ENCODE assay signal across 7 cellular contexts in the genomic region with DNA sequence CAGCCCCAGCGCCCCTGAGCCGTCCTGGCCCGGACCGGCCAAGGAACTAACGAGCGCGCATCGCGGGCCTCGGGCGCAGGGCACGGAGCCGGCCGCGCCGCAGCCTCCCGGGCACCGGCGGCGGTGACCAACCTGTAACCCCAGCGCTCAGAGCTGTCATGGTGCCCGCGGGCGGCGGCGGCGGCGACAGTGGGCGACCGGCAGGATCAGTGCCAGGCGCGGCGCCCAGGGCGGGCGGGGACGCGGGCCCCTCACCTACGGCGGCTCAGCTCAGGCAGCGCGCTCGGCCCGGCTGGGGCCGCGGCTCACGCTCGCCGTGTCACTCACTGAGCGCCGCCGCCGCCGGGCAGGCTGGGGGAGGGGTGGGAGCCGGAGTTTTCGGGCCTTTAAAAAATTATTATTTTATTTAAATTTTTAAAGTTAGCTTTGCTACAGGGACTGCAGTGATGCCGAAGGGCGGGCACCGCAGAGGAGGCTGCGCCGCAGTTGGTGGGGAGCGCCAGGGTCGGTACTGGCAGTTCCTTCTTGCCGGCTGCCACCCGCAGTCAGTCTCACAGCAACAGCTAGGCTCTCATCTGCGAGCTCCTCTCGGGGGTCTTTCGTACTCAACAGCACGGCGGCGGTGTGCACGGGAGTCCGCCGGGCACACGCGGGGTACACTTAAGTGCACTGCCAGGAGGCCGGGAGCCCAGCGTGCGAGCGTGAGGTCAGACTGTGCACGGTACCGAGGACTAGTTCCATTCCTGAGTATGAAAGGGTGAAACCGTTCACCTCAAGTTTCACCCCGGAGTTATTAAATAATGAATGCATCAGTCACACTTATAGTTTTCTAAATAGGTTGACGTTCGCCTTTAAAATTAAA. TPM values are rescaled to one million over a fixed set of nuclear protein-coding genes. Genes with fewer than 3 reads are reported as not detected.
DNase-seq lines count a peak whose midpoint lies in the region; ATAC-seq and TF ChIP-seq lines count a peak whose summit lies in the region.

A gene (minus strand): TSS at position 328 of the 862 bp plus-strand sequence. CDS start 17,382 bp downstream, outside the sequence.

- H3K27me3 ChIP-seq in GM23338 (ENCODE audit: insufficient read depth) (peaks cover 35% of the 10 kb centered on the region), NT2/D1 (ENCODE audit: insufficient read depth, insufficient read length) (peaks cover 36% of the 10 kb centered on the region), esophagus muscularis mucosa (peaks cover 0 to 52% (median 15%) of the 10 kb centered on the region in 4 donors), Karpas-422 (ENCODE audit: low read length) (no peaks in the 10 kb centered on the region)
- peaks cover 3 to 7% of the 10 kb centered on the region in 2 donors for H3K27me3 ChIP-seq in naive thymus-derived CD4-positive, alpha-beta T cell (ENCODE audit: control insufficient read depth in 2 of 2, insufficient read depth in 2 of 2, low read length in 2 of 2)

- H4K20me1 ChIP-seq in GM23338 (replicated peaks; ENCODE audit: insufficient read depth) (no peaks in the 10 kb centered on the region), Karpas-422 (ENCODE audit: insufficient read depth, low read depth, low read length) (no peaks in the 10 kb centered on the region)

- no peak for TF ChIP-seq POLR2A in esophagus muscularis mucosa (IDR thresholded peaks at IDR 0.05; ENCODE audit: low read depth)

- H3K27me3 Mint-ChIP-seq in GM23338 (ENCODE audit: insufficient read depth, low read depth, poor library complexity) = peaks cover 15% of the 10 kb centered on the region
- peaks cover 38 to 62% (median 50%) of the 10 kb centered on the region in 5 donors for H3K27me3 Mint-ChIP-seq in naive thymus-derived CD4-positive, alpha-beta T cell

- no peaks in the 10 kb centered on the region for H3F3A ChIP-seq in GM23338 (replicated peaks; ENCODE audit: low read depth)

- H3K4me1 ChIP-seq in GM23338 (ENCODE audit: insufficient read depth) = 0 out of 2 replicates have a peak, but pooled peaks cover 3% of the 10 kb centered on the region
- no peaks in the 10 kb centered on the region for H3K4me1 ChIP-seq in NT2/D1 (ENCODE audit: insufficient read depth, insufficient read length)
- H3K4me1 ChIP-seq in esophagus muscularis mucosa = peaks cover 0 to 18% (median 16%) of the 10 kb centered on the region in 4 donors
- H3K4me1 ChIP-seq in naive thymus-derived CD4-positive, alpha-beta T cell (ENCODE audit: control insufficient read depth in 2 of 2, insufficient read depth in 2 of 2, low read length in 2 of 2) = no peaks in the 10 kb centered on the region
- H3K4me1 ChIP-seq in Karpas-422 (ENCODE audit: low read length) = no peaks in the 10 kb centered on the region

- TF ChIP-seq EP300 in esophagus muscularis mucosa (IDR thresholded peaks at IDR 0.05) = no peak

- TF ChIP-seq CTCF in GM23338 (conservative IDR thresholded peaks at IDR 0.05; ENCODE audit: low read depth in 2 of 2) (no peak), esophagus muscularis mucosa (IDR thresholded peaks at IDR 0.05) (no peak)

- H3K36me3 ChIP-seq in GM23338 (ENCODE audit: insufficient read depth) = no peaks in the 10 kb centered on the region; the same call in 1 of the 2 replicates
- no peaks in the 10 kb centered on the region for H3K36me3 ChIP-seq in NT2/D1 (ENCODE audit: insufficient read depth, insufficient read length, low read length)
- H3K36me3 ChIP-seq in esophagus muscularis mucosa = no peaks in the 10 kb centered on the region
- no peaks in the 10 kb centered on the region for H3K36me3 ChIP-seq in naive thymus-derived CD4-positive, alpha-beta T cell (ENCODE audit: control insufficient read depth in 2 of 3, insufficient read depth in 3 of 3, low read length in 3 of 3)
- H3K36me3 ChIP-seq in Karpas-422 (ENCODE audit: insufficient read depth, low read length) = no peaks in the 10 kb centered on the region

- no peak within 1 kb of the TSS for H3K27ac ChIP-seq in GM23338 (ENCODE audit: low read depth)
- H3K27ac ChIP-seq in esophagus muscularis mucosa (replicated peaks in 1 of 4) = no peak within 1 kb of the TSS
- no peak within 1 kb of the TSS for H3K27ac ChIP-seq in naive thymus-derived CD4-positive, alpha-beta T cell (ENCODE audit: low read depth, low read length)
- H3K27ac ChIP-seq in Karpas-422 (ENCODE audit: low read length) = no peak within 1 kb of the TSS

- no peaks in the 10 kb centered on the region; the same call in 1 of the 2 replicates for H3K9me2 ChIP-seq in GM23338 (ENCODE audit: insufficient read depth)
- H3K9me2 ChIP-seq in Karpas-422 (replicated peaks; ENCODE audit: insufficient read depth, low read length) = no peaks in the 10 kb centered on the region

- DNase-seq in GM23338 (ENCODE audit: low spot score) = peak; percentile 59
- DNase-seq in NT2/D1 (ENCODE audit: low read depth, low spot score) = no peak
- DNase-seq in esophagus muscularis mucosa (ENCODE audit: extremely low spot score) = peak; percentile 89
- DNase-seq in naive thymus-derived CD4-positive, alpha-beta T cell = peak in 1 of 9 donors; percentile 1
- no peak for DNase-seq in SIG-M5 (lab: John Stamatoyannopoulos, UW)
- no peak for DNase-seq in activated naive CD4-positive, alpha-beta T cell treated with anti-CD3 and anti-CD28 coated beads, Interleukin-2, amount 50 U/mL, for 16 hours
- DNase-seq in Karpas-422 = no peak

- ATAC-seq in GM23338 = peak; percentile 87
- no peak for ATAC-seq in naive thymus-derived CD4-positive, alpha-beta T cell

- H3K27ac Mint-ChIP-seq in GM23338 = no peak within 1 kb of the TSS
- no peak within 1 kb of the TSS for H3K27ac Mint-ChIP-seq in naive thymus-derived CD4-positive, alpha-beta T cell

- H3K36me3 Mint-ChIP-seq in GM23338 (ENCODE audit: low read depth) = no peaks in the 10 kb centered on the region
- no peaks in the 10 kb centered on the region for H3K36me3 Mint-ChIP-seq in naive thymus-derived CD4-positive, alpha-beta T cell

- H3K79me2 ChIP-seq in GM23338 (replicated peaks; ENCODE audit: insufficient read depth) (no peaks in the 10 kb centered on the region), Karpas-422 (ENCODE audit: low read length) (no peaks in the 10 kb centered on the region)

- H3K9me3 ChIP-seq in NT2/D1 (ENCODE audit: insufficient read depth, low read length) = no peaks in the 10 kb centered on the region
- H3K9me3 ChIP-seq in esophagus muscularis mucosa = no peaks in the 10 kb centered on the region
- H3K9me3 ChIP-seq in naive thymus-derived CD4-positive, alpha-beta T cell (ENCODE audit: control insufficient read depth in 2 of 3, low read length in 3 of 3) = no peaks in the 10 kb centered on the region
- no peaks in the 10 kb centered on the region for H3K9me3 ChIP-seq in Karpas-422 (ENCODE audit: low read length)

- H3K4me1 Mint-ChIP-seq in GM23338 = peaks cover 6% of the 10 kb centered on the region; the same call in 2 of the 3 replicates
- H3K4me1 Mint-ChIP-seq in naive thymus-derived CD4-positive, alpha-beta T cell = peaks cover 0 to 13% (median 5%) of the 10 kb centered on the region in 7 donors

- CTCF ChIA-PET in naive thymus-derived CD4-positive, alpha-beta T cell (lab: Charles Lee) = no interaction called here

- H3K9me3 Mint-ChIP-seq in GM23338 = no peaks in the 10 kb centered on the region
- H3K9me3 Mint-ChIP-seq in naive thymus-derived CD4-positive, alpha-beta T cell = peaks cover 0 to 4% (median 0%) of the 10 kb centered on the region in 11 donors

- intact Hi-C loops in esophagus muscularis mucosa (cut with DNase I) = no loop called here
- intact Hi-C loops in naive thymus-derived CD4-positive, alpha-beta T cell (cut with micrococcal nuclease) = no loop called here

- WGBS in esophagus muscularis mucosa = 3% methylated on average over 38 of the region's 85 CpGs

- H3K4me3 ChIP-seq in GM23338 (peak within 1 kb of the TSS; percentile 77), NT2/D1 (ENCODE audit: insufficient read length, low read depth) (peak within 1 kb of the TSS; percentile 46), esophagus muscularis mucosa (peak within 1 kb of the TSS; percentile 51 to 64 (median 54)), Karpas-422 (ENCODE audit: low read length) (no peak within 1 kb of the TSS)
- no peak within 1 kb of the TSS for H3K4me3 ChIP-seq in naive thymus-derived CD4-positive, alpha-beta T cell (ENCODE audit: low read length)

- H2AFZ ChIP-seq in GM23338 (peak within 1 kb of the TSS; percentile 99), Karpas-422 (ENCODE audit: low read length) (no peak within 1 kb of the TSS)

- H3K9ac ChIP-seq in NT2/D1 (ENCODE audit: insufficient read length, low read depth) (peak within 1 kb of the TSS; percentile 42), Karpas-422 (ENCODE audit: low read length) (no peak within 1 kb of the TSS)

- POLR2A ChIA-PET in naive thymus-derived CD4-positive, alpha-beta T cell (lab: Charles Lee) = no interaction called here

- peak within 1 kb of the TSS; percentile 82 for H3K4me3 Mint-ChIP-seq in GM23338
- H3K4me3 Mint-ChIP-seq in naive thymus-derived CD4-positive, alpha-beta T cell = peak within 1 kb of the TSS in 8 of 10 donors; percentile 40 to 67 (median 50)

- peak within 1 kb of the TSS; percentile 86 for H3K4me2 ChIP-seq in GM23338
- H3K4me2 ChIP-seq in Karpas-422 (ENCODE audit: low read depth, low read length, poor library complexity, severe bottlenecking) = no peak within 1 kb of the TSS

TF ChIP-seq in GM23338, 12 proteins besides CTCF, POLR2A, EP300 and RAD21 (continues in another document):
- TF ChIP-seq EZH2phosphoT487 (IDR thresholded peaks at IDR 0.05; ENCODE audit: unreplicated experiment) (no peak), ZNF114 (CRISPR knock-in tag; IDR thresholded peaks at IDR 0.05) (no peak), CREB1 (CRISPR knock-in tag; IDR thresholded peaks at IDR 0.05; ENCODE audit: low read depth) (peak; percentile 66), JUNB (IDR thresholded peaks at IDR 0.05; ENCODE audit: unreplicated experiment) (no peak)
- TF ChIP-seq, protein P1, sequence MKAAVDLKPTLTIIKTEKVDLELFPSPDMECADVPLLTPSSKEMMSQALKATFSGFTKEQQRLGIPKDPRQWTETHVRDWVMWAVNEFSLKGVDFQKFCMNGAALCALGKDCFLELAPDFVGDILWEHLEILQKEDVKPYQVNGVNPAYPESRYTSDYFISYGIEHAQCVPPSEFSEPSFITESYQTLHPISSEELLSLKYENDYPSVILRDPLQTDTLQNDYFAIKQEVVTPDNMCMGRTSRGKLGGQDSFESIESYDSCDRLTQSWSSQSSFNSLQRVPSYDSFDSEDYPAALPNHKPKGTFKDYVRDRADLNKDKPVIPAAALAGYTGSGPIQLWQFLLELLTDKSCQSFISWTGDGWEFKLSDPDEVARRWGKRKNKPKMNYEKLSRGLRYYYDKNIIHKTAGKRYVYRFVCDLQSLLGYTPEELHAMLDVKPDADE (IDR thresholded peaks at IDR 0.05) = no peak

RNA-seq across cellular contexts. Expression of the gene that starts here (rescaled TPM):
- total RNA-seq in GM23338 (2014; rRNA removed; shearing (Covaris generic)) = 0.04 and 0.87 TPM in 2 replicates
- polyA plus RNA-seq in GM23338 (2016; fragmentation: Nextera tagmentation; extraction: Ambion mirVana) = 0.50 and 0.54 TPM in 2 replicates
- total RNA-seq in esophagus muscularis mucosa = under 1 TPM; 0.42 to 0.83 (median 0.54) TPM
- total RNA-seq in naive thymus-derived CD4-positive, alpha-beta T cell = not detected
- polyA plus RNA-seq in naive thymus-derived CD4-positive, alpha-beta T cell = not detected
- total RNA-seq in Karpas-422 (2014; rRNA removed; shearing (Covaris generic); ENCODE audit: low replicate concordance) = 0.04 TPM in 1 of 2 replicates, not detected in the other

Comparison
In these comparisons a context has a peak if more than half of its experiments do, and no peak if none do; other contexts are left out.
1. Peak in DNase-seq, ATAC-seq, H3K4me3 ChIP-seq and H3K4me2 ChIP-seq in GM23338; RNA of the gene not detected or under 1 TPM.
2. Peak in DNase-seq and H3K4me3 ChIP-seq in esophagus muscularis mucosa; RNA of the gene not detected or under 1 TPM.